In genomic region chr1:200409761-200410565, GRCh38 we compare ENCODE assay signal across 8 cellular contexts. TPM values are rescaled to one million over a fixed set of nuclear protein-coding genes. Genes with fewer than 3 reads are reported as not detected.
DNase-seq lines count a peak whose midpoint lies in the region; ATAC-seq and TF ChIP-seq lines count a peak whose summit lies in the region.

Gene ZNF281 (minus strand): TSS chr1:200410036. CDS start chr1:200409705, 331 bp downstream.

- CTCF ChIA-PET in activated CD4-positive, alpha-beta T cell treated with anti-CD3 and anti-CD28 coated beads for 36 hours (lab: Charles Lee) = no interaction called here

- H3K4me3 ChIP-seq in BLaER1 (peak within 1 kb of the TSS; percentile 96), choroid plexus epithelial cell (ENCODE audit: low read depth, low read length) (peak within 1 kb of the TSS; percentile 92)

- peaks cover 41% of the 10 kb centered on the region for H3K36me3 Mint-ChIP-seq in activated CD4-positive, alpha-beta T cell treated with anti-CD3 and anti-CD28 coated beads for 36 hours (ENCODE audit: low read depth)

- H3K4me1 Mint-ChIP-seq in activated CD4-positive, alpha-beta T cell treated with anti-CD3 and anti-CD28 coated beads for 36 hours = peaks cover 49% of the 10 kb centered on the region

- peaks cover 41% of the 10 kb centered on the region for H4K20me1 ChIP-seq in BLaER1

- peaks cover 21% of the 10 kb centered on the region for H3K9me3 ChIP-seq in BLaER1

- POLR2A ChIA-PET in activated CD4-positive, alpha-beta T cell treated with anti-CD3 and anti-CD28 coated beads for 36 hours (lab: Charles Lee) = no interaction called here

- no peaks in the 10 kb centered on the region for H3K27me3 ChIP-seq in BLaER1

- ATAC-seq in GM19324 (IDR thresholded peaks at IDR 0.05; ENCODE audit: low FRiP score, unreplicated experiment) (peak; percentile 98), HG03460 (IDR thresholded peaks at IDR 0.05; ENCODE audit: unreplicated experiment) (peak; percentile 92)
- ATAC-seq in activated CD4-positive, alpha-beta T cell treated with anti-CD3 and anti-CD28 coated beads for 36 hours = peak; percentile 99

- peaks cover 37% of the 10 kb centered on the region for H3K36me3 ChIP-seq in BLaER1

- intact Hi-C loops in activated CD4-positive, alpha-beta T cell treated with anti-CD3 and anti-CD28 coated beads for 36 hours (cut with DNase I, micrococcal nuclease) = loop anchor here (1.0 to 10.0 kb wide), 9 partner anchors 37 to 615 kb away; partner anchors contain the start of genes DDX59 (in 1 of the 2), KIF14 (in 1 of the 2) and KIF21B (in 1 of the 2)

- H3K9ac ChIP-seq in BLaER1 = peak within 1 kb of the TSS; percentile 90

- peak within 1 kb of the TSS; percentile 90 for H3K27ac ChIP-seq in BLaER1

- DNase-seq in NCI-H524 treated with DMSO at 0.1 percent for 48 hours (lab: John Stamatoyannopoulos, UW) (peak; percentile 74), choroid plexus epithelial cell (ENCODE audit: low read depth) (peak; percentile 95), kidney glomerular epithelial cell (lab: John Stamatoyannopoulos, UW) (peak; percentile 90)
- DNase-seq in activated CD4-positive, alpha-beta T cell treated with anti-CD3 and anti-CD28 coated beads for 36 hours = peak; percentile 97
- peak; percentile 89 to 90 for DNase-seq in stimulated activated CD4-positive, alpha-beta T cell treated with anti-CD3 and anti-CD28 coated beads, Interleukin-15, amount 100 ng/mL, for 48 hours (ENCODE audit: low read depth in 2 of 2)

- peaks cover 41% of the 10 kb centered on the region for H3K4me1 ChIP-seq in BLaER1

- H3K4me3 Mint-ChIP-seq in activated CD4-positive, alpha-beta T cell treated with anti-CD3 and anti-CD28 coated beads for 36 hours = peak within 1 kb of the TSS; percentile 80

- H3K9me3 Mint-ChIP-seq in activated CD4-positive, alpha-beta T cell treated with anti-CD3 and anti-CD28 coated beads for 36 hours (ENCODE audit: low read depth) = no peaks in the 10 kb centered on the region

- H3K4me2 ChIP-seq in BLaER1 = peak within 1 kb of the TSS; percentile 90

- no peak for TF ChIP-seq CTCF in choroid plexus epithelial cell (conservative IDR thresholded peaks at IDR 0.05; ENCODE audit: low read depth, low read length)

- peak within 1 kb of the TSS; percentile 93 for H3K27ac Mint-ChIP-seq in activated CD4-positive, alpha-beta T cell treated with anti-CD3 and anti-CD28 coated beads for 36 hours

- no peaks in the 10 kb centered on the region for H3K27me3 Mint-ChIP-seq in activated CD4-positive, alpha-beta T cell treated with anti-CD3 and anti-CD28 coated beads for 36 hours

RNA-seq across cellular contexts. Expression of gene ZNF281, which starts in this region (rescaled TPM):
- 10 to 100 TPM; 10.8 to 13.5 TPM for total RNA-seq in activated CD4-positive, alpha-beta T cell treated with anti-CD3 and anti-CD28 coated beads for 36 hours

Comparison
In these comparisons a context has a peak if more than half of its experiments do, and no peak if none do; other contexts are left out.
1. Peak in every context shown above with its lines: DNase-seq, ATAC-seq, H3K4me3 ChIP-seq and H3K27ac ChIP-seq.